8 cellular contexts compared by ENCODE assay signal in the genomic region with DNA sequence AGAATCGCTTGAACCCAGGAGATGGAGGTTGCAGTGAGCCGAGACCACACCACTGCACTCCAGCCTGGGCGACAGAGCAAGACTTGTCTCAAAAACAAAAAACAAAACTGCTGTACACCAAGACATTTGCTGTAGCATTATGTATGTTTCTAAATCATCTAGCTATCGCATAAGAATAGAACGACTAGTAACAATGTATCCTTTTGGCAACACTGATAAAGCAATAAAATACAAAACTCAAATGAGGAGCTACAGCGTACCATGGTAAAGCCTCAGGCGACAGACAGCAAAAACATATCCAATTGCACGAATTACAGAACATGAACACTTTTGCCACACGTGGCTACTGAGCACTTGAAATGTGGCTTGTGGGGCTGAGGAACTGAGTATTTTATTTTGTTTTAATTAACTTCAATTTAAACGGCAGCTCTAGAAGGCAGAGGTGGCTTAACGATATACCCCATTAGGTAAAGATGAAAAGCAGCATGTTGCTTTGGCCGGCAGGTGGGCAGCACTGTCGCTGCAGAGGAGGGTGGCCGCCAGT. TPM values are rescaled to one million over a fixed set of nuclear protein-coding genes. Genes with fewer than 3 reads are reported as not detected.
DNase-seq lines count a peak whose midpoint lies in the region; ATAC-seq, FAIRE-seq and TF ChIP-seq lines count a peak whose summit lies in the region.

No MANE protein-coding gene starts in this region.

- intact Hi-C loops in HCT116 (cut with micrococcal nuclease), result no loop called here
- intact Hi-C loops in ascending aorta (cut with DNase I), result loop anchor here (5.0 kb wide), 2 partner anchors 40 to 385 kb away; a partner anchor contains a TSS

- TF ChIP-seq RAD21 in A549 (conservative IDR thresholded peaks at IDR 0.05 in 1 of 2, IDR thresholded peaks at IDR 0.05 in 1 of 2) (no peak), HCT116 (IDR thresholded peaks at IDR 0.05; ENCODE audit: low read depth) (no peak)

- no peak overlapping the region for H3K18ac ChIP-seq in mesenchymal stem cell (ENCODE audit: low read depth in 1 of 2, low read length in 2 of 2)

- H4K20me1 ChIP-seq in HCT116 (ENCODE audit: insufficient read depth), result no peaks in the 10 kb centered on the region

- no peak for TF ChIP-seq EP300 in A549 (IDR thresholded peaks at IDR 0.05)

- H2AK5ac ChIP-seq in mesenchymal stem cell (ENCODE audit: low read length, severe bottlenecking), result no peak overlapping the region

- no peaks in the 10 kb centered on the region for H3K27me3 ChIP-seq in HCT116 (ENCODE audit: insufficient read depth, low read length)
- H3K27me3 ChIP-seq in ascending aorta, result no peaks in the 10 kb centered on the region
- no peaks in the 10 kb centered on the region for H3K27me3 ChIP-seq in mesenchymal stem cell (ENCODE audit: control insufficient read depth in 1 of 2, insufficient read depth in 1 of 2, low read length in 2 of 2)

- H2AFZ ChIP-seq in HCT116 (ENCODE audit: low read depth, low read length, poor library complexity, severe bottlenecking), result no peak overlapping the region
- no peak overlapping the region for H2AFZ ChIP-seq in mesenchymal stem cell (ENCODE audit: low read depth, low read length)

- H3K4me1 ChIP-seq in A549, result peaks cover 21% of the 10 kb centered on the region; the same call in 2 of the 3 replicates
- peaks cover 17 to 41% of the 10 kb centered on the region in 2 experiments for H3K4me1 ChIP-seq in HCT116 (ENCODE audit: control insufficient read depth in 1 of 2, insufficient read depth in 2 of 2, low read length in 2 of 2)
- peaks cover 13 to 35% of the 10 kb centered on the region in 2 donors for H3K4me1 ChIP-seq in ascending aorta
- peaks cover 29% of the 10 kb centered on the region for H3K4me1 ChIP-seq in mesenchymal stem cell (ENCODE audit: control insufficient read depth, insufficient read depth, low read depth, low read length)

- H2BK12ac ChIP-seq in mesenchymal stem cell (ENCODE audit: low read length in 2 of 2), result no peak overlapping the region

- H4K91ac ChIP-seq in mesenchymal stem cell (ENCODE audit: low read length), result no peak overlapping the region

- 82% methylated on average over 13 of the region's 14 CpGs for WGBS in A549 (ENCODE audit: missing lambda C conversion rate)
- 91% methylated on average over 14 of the region's 14 CpGs for WGBS in mesenchymal stem cell

- no peak overlapping the region for H3K4me3 ChIP-seq in A549
- no peak overlapping the region for H3K4me3 ChIP-seq in HCT116 (replicated peaks in 1 of 2; ENCODE audit: low read depth in 1 of 2, low read length in 2 of 2)
- H3K4me3 ChIP-seq in ascending aorta, result peak overlapping the region; percentile 70 to 91
- peak overlapping the region in 1 of 2 experiments; percentile 92 for H3K4me3 ChIP-seq in mesenchymal stem cell (ENCODE audit: insufficient read depth in 1 of 2, low read depth in 1 of 2, low read length in 2 of 2)

- BruUV-seq in HCT116 (replicated peaks; lab: Mats Ljungman, UMichigan), result no TSS peak

- no peak overlapping the region for H3K14ac ChIP-seq in mesenchymal stem cell (ENCODE audit: low read length in 2 of 2)

- RAD21 ChIA-PET in HCT116 (lab: Charles Lee; ENCODE audit: low non-redundant PET in 1 of 2, low total read pairs in 2 of 2, uncharacterized antibody in 2 of 2, unreplicated experiment in 2 of 2), result no interaction called here

- H3K4ac ChIP-seq in mesenchymal stem cell (ENCODE audit: low read depth in 1 of 2, low read length in 2 of 2), result no peak overlapping the region

- peaks cover 26% of the 10 kb centered on the region for H3K79me1 ChIP-seq in mesenchymal stem cell (replicated peaks; ENCODE audit: low read length, poor library complexity, severe bottlenecking)

- no peak overlapping the region for H4K8ac ChIP-seq in mesenchymal stem cell (ENCODE audit: low read length)

- peaks cover 90% of the 10 kb centered on the region for H3K79me2 ChIP-seq in HCT116 (ENCODE audit: insufficient read depth, low read length)

- peak overlapping the region; percentile 98 for H3K4me2 ChIP-seq in A549
- peak overlapping the region; percentile 92; the same call in 1 of the 2 replicates for H3K4me2 ChIP-seq in HCT116 (ENCODE audit: low read length)
- H3K4me2 ChIP-seq in mesenchymal stem cell (ENCODE audit: low read length, poor library complexity, severe bottlenecking), result peak overlapping the region; percentile 44

- POLR2A ChIA-PET in A549 (lab: Yijun Ruan, JAX) (no interaction called here), HCT116 (lab: Charles Lee) (no interaction called here)

- no peak for TF ChIP-seq CTCF in A549 (IDR thresholded peaks at IDR 0.05)
- no peak for TF ChIP-seq CTCF in HCT116 (IDR thresholded peaks at IDR 0.05 in 2 of 3, conservative IDR thresholded peaks at IDR 0.05 in 1 of 3; ENCODE audit: borderline replicate concordance in 1 of 3, insufficient read depth in 1 of 3, low read depth in 2 of 3, low read length in 2 of 3)
- no peak for TF ChIP-seq CTCF in ascending aorta (IDR thresholded peaks at IDR 0.05)

- DNase-seq in A549 (ENCODE audit: low read depth in 1 of 2, low spot score in 1 of 2) (no peak), HCT116 (ENCODE audit: low read depth, low spot score) (no peak), ascending aorta (ENCODE audit: low spot score in 2 of 2) (no peak), mesenchymal stem cell (no peak), NCI-H1436 (lab: John Stamatoyannopoulos, UW) (no peak), epidermal melanocyte (ENCODE audit: insufficient read length, low spot score) (no peak), superior temporal gyrus (ENCODE audit: extremely low spot score) (no peak)

- no peaks in the 10 kb centered on the region for H3K9me2 ChIP-seq in HCT116 (ENCODE audit: insufficient read depth)

- no peak for FAIRE-seq in A549 (lab: Jason Lieb, UNC)

- no peak for TF ChIP-seq POLR2A in A549 (IDR thresholded peaks at IDR 0.05; ENCODE audit: low read length)
- TF ChIP-seq POLR2A in HCT116 (IDR thresholded peaks at IDR 0.05; ENCODE audit: borderline replicate concordance, extremely low read depth, insufficient read depth, insufficient read length), result no peak

- peaks cover 7 to 27% of the 10 kb centered on the region in 2 experiments; a peak in 2 of 4 replicates for H3K36me3 ChIP-seq in HCT116 (ENCODE audit: control insufficient read depth in 1 of 2, insufficient read depth in 2 of 2, low read length in 2 of 2)
- peaks cover 20 to 22% of the 10 kb centered on the region in 2 donors for H3K36me3 ChIP-seq in ascending aorta
- H3K36me3 ChIP-seq in mesenchymal stem cell (ENCODE audit: control insufficient read depth in 1 of 2, insufficient read depth in 2 of 2, low read depth in 1 of 2, low read length in 2 of 2), result peaks cover 30 to 43% of the 10 kb centered on the region in 2 experiments

- H3K27ac ChIP-seq in A549 (no peak overlapping the region), HCT116 (ENCODE audit: low read depth, low read length) (no peak overlapping the region), ascending aorta (no peak overlapping the region), mesenchymal stem cell (ENCODE audit: low read length, poor library complexity, severe bottlenecking) (no peak overlapping the region)

- ATAC-seq in A549 (no peak), HCT116 (no peak), GM18498 (IDR thresholded peaks at IDR 0.05; ENCODE audit: unreplicated experiment) (no peak)

- H3K9ac ChIP-seq in HCT116 (ENCODE audit: low read length) (no peak overlapping the region), mesenchymal stem cell (ENCODE audit: low read length) (peak overlapping the region; percentile 96)

- no peaks in the 10 kb centered on the region for H3K9me3 ChIP-seq in A549
- H3K9me3 ChIP-seq in HCT116 (ENCODE audit: control insufficient read depth in 1 of 2, insufficient read depth in 1 of 2, low read depth in 1 of 2, low read length in 2 of 2), result no peaks in the 10 kb centered on the region
- H3K9me3 ChIP-seq in ascending aorta, result no peaks in the 10 kb centered on the region
- no peaks in the 10 kb centered on the region for H3K9me3 ChIP-seq in mesenchymal stem cell (ENCODE audit: control insufficient read depth, low read length)

- no peak overlapping the region for H2BK120ac ChIP-seq in mesenchymal stem cell (ENCODE audit: low read depth, low read length)

- H3K23ac ChIP-seq in mesenchymal stem cell (ENCODE audit: low read length in 2 of 2), result no peak overlapping the region

- CTCF ChIA-PET in A549 (lab: Yijun Ruan, JAX) (interaction anchor here (0.6 to 2.9 kb wide), 11 partner anchors 9 to 285 kb away, joined by 3 to 19 read pairs (median 4); a partner anchor contains a TSS), HCT116 (lab: Charles Lee) (interaction anchor here (0.7 kb wide), 1 partner anchor 310 kb away, joined by 5 read pairs; no protein-coding TSS in a partner anchor)

- no peak overlapping the region for H2BK15ac ChIP-seq in mesenchymal stem cell (ENCODE audit: low read depth, poor library complexity, severe bottlenecking)

- H2BK5ac ChIP-seq in mesenchymal stem cell (ENCODE audit: low read depth, low read length, poor library complexity, severe bottlenecking), result no peak overlapping the region

RNA-seq across cellular contexts. Expression of a gene that starts 2.3 kb away (rescaled TPM):
- polyA plus RNA-seq in A549 (2011; rRNA removed), result 6.5 and 7.2 TPM in 2 replicates
- polyA plus RNA-seq in A549 (2012; cell fraction: cytosol; rRNA removed), result 10.5 and 15.5 TPM in 2 replicates
- polyA plus RNA-seq in A549 (2012; cell fraction: nucleus; rRNA removed), result 122 and 169 TPM in 2 replicates
- polyA plus RNA-seq in A549 (2017; fragmentation: RNase III; extraction: RNeasy Plus Mini Kit Qiagen cat#74134 plus additional on column Dnase treatment), result 13.3 to 14.3 TPM (median 14.2 TPM) in 3 replicates
- 5.7 and 8.2 TPM in 2 replicates for polyA minus RNA-seq in A549 (2011; rRNA and poly(A)+ RNA removed)
- total RNA-seq in HCT116 (2021; ENCODE audit: unreplicated experiment), result 38.6 TPM
- 27.0 and 29.9 TPM in 2 replicates for polyA plus RNA-seq in HCT116 (2012)
- total RNA-seq in ascending aorta, result 58.1 TPM
- polyA plus RNA-seq in mesenchymal stem cell (2013, experiment 1 of 2), result 10.1 TPM
- 9.1 TPM for polyA plus RNA-seq in mesenchymal stem cell (2013, experiment 2 of 2)

RNA-seq across cellular contexts. Expression of a gene that starts 8.6 kb away (rescaled TPM):
- polyA plus RNA-seq in A549 (2011; rRNA removed) (2.4 and 2.5 TPM in 2 replicates), A549 (2017; fragmentation: RNase III; extraction: RNeasy Plus Mini Kit Qiagen cat#74134 plus additional on column Dnase treatment) (10.1 to 14.0 TPM (median 12.0 TPM) in 3 replicates)
- polyA plus RNA-seq in A549 (2012; cell fraction: cytosol; rRNA removed), result 5.3 and 8.2 TPM in 2 replicates
- 67.3 and 101 TPM in 2 replicates for polyA plus RNA-seq in A549 (2012; cell fraction: nucleus; rRNA removed)
- polyA minus RNA-seq in A549 (2011; rRNA and poly(A)+ RNA removed), result 1.8 and 3.1 TPM in 2 replicates
- total RNA-seq in HCT116 (2021; ENCODE audit: unreplicated experiment) (67.5 TPM), ascending aorta (73.2 TPM)
- 45.5 and 52.0 TPM in 2 replicates for polyA plus RNA-seq in HCT116 (2012)
- 21.1 TPM for polyA plus RNA-seq in mesenchymal stem cell (2013, experiment 1 of 2)
- 19.2 TPM for polyA plus RNA-seq in mesenchymal stem cell (2013, experiment 2 of 2)

RNA-seq across cellular contexts. Expression of a gene that starts 19.0 kb away (rescaled TPM):
- polyA plus RNA-seq in A549 (2011; rRNA removed), result 12.5 and 13.5 TPM in 2 replicates
- polyA plus RNA-seq in A549 (2012; cell fraction: cytosol; rRNA removed), result 29.7 and 32.2 TPM in 2 replicates
- 124 and 133 TPM in 2 replicates for polyA plus RNA-seq in A549 (2012; cell fraction: nucleus; rRNA removed)
- polyA plus RNA-seq in A549 (2017; fragmentation: RNase III; extraction: RNeasy Plus Mini Kit Qiagen cat#74134 plus additional on column Dnase treatment), result 24.1 to 26.0 TPM (median 25.8 TPM) in 3 replicates
- polyA minus RNA-seq in A549 (2011; rRNA and poly(A)+ RNA removed), result 13.0 and 15.1 TPM in 2 replicates
- total RNA-seq in HCT116 (2021; ENCODE audit: unreplicated experiment), result 86.7 TPM
- polyA plus RNA-seq in HCT116 (2012), result 61.5 and 61.8 TPM in 2 replicates
- total RNA-seq in ascending aorta, result 29.4 TPM
- polyA plus RNA-seq in mesenchymal stem cell (2013, experiment 1 of 2), result 34.8 TPM
- 35.2 TPM for polyA plus RNA-seq in mesenchymal stem cell (2013, experiment 2 of 2)

RNA-seq across cellular contexts. Expression of a gene that starts 27.7 kb away (rescaled TPM):
- polyA plus RNA-seq in A549 (2011; rRNA removed) (1.6 and 3.0 TPM in 2 replicates), A549 (2017; fragmentation: RNase III; extraction: RNeasy Plus Mini Kit Qiagen cat#74134 plus additional on column Dnase treatment) (5.5 to 7.4 TPM (median 5.7 TPM) in 3 replicates)
- 4.9 and 6.3 TPM in 2 replicates for polyA plus RNA-seq in A549 (2012; cell fraction: cytosol; rRNA removed)
- polyA plus RNA-seq in A549 (2012; cell fraction: nucleus; rRNA removed), result 23.4 and 25.4 TPM in 2 replicates
- 2.8 and 4.9 TPM in 2 replicates for polyA minus RNA-seq in A549 (2011; rRNA and poly(A)+ RNA removed)
- total RNA-seq in HCT116 (2021; ENCODE audit: unreplicated experiment) (19.3 TPM), ascending aorta (117 TPM)
- 15.7 and 17.2 TPM in 2 replicates for polyA plus RNA-seq in HCT116 (2012)
- 5.5 TPM for polyA plus RNA-seq in mesenchymal stem cell (2013, experiment 1 of 2)
- 5.0 TPM for polyA plus RNA-seq in mesenchymal stem cell (2013, experiment 2 of 2)

RNA-seq across cellular contexts. Expression of a gene that starts 41.7 kb away (rescaled TPM):
- polyA plus RNA-seq in A549 (2011; rRNA removed), result 7.8 and 8.1 TPM in 2 replicates
- polyA plus RNA-seq in A549 (2012; cell fraction: cytosol; rRNA removed), result 25.8 and 31.2 TPM in 2 replicates
- polyA plus RNA-seq in A549 (2012; cell fraction: nucleus; rRNA removed), result 128 and 152 TPM in 2 replicates
- 11.3 to 14.7 TPM (median 13.7 TPM) in 3 replicates for polyA plus RNA-seq in A549 (2017; fragmentation: RNase III; extraction: RNeasy Plus Mini Kit Qiagen cat#74134 plus additional on column Dnase treatment)
- 4.0 and 7.8 TPM in 2 replicates for polyA minus RNA-seq in A549 (2011; rRNA and poly(A)+ RNA removed)
- total RNA-seq in HCT116 (2021; ENCODE audit: unreplicated experiment), result 29.6 TPM
- 27.2 and 30.6 TPM in 2 replicates for polyA plus RNA-seq in HCT116 (2012)
- 41.7 TPM for total RNA-seq in ascending aorta
- 13.6 TPM for polyA plus RNA-seq in mesenchymal stem cell (2013, experiment 1 of 2)
- 12.6 TPM for polyA plus RNA-seq in mesenchymal stem cell (2013, experiment 2 of 2)

Comparison
In these comparisons a context has a peak if more than half of its experiments do, and no peak if none do; other contexts are left out.
1. H3K4me2 ChIP-seq: peak in every context shown above with its lines; median percentile 98 in A549; 92 in HCT116; 44 in mesenchymal stem cell.
2. H3K4me3 ChIP-seq: peak in ascending aorta (2 of 2); none in A549 (single experiment) and HCT116 (0 of 2).